ENCODE assay signal across 26 cellular contexts in genomic region chr17:71286625-71287024, GRCh38.
"Had no signal": no experiment of that assay in that cellular context is flagged by ENCODE, and none has a peak within 500 bp of the region (broad histone marks: within the 10 kb centered on the region; RNA-seq: fewer than 3 reads in every experiment).

No MANE protein-coding gene starts in this region.

- H3K4me3 ChIP-seq: mucosa of descending colon, right atrium auricular region, upper lobe of left lung, vagina had no signal

- ATAC-seq: esophagus mucosa; mucosa of descending colon; natural killer cell treated with Interleukin-12 subunit alpha and Interleukin-12 subunit beta and Interleukin-15 and Interleukin-18, amount 100 ng/mL, for 72 hours; stimulated activated memory B cell treated with anti-CD40 and anti-IgM and Interleukin-4, amounts not matched to agents 10 μg/mL and 1 μg/mL and 100 μg/mL, for 72 hours; stimulated activated naive CD8-positive, alpha-beta T cell treated with anti-CD3 and anti-CD28 coated beads, Interleukin-15, amount 100 ng/mL, for 72 hours had no signal

- H3K4me1 ChIP-seq: right atrium auricular region, vagina had no signal

- H3K4me3 Mint-ChIP-seq: activated CD4-positive, alpha-beta memory T cell treated with anti-CD3 and anti-CD28 coated beads, Interleukin-2, amount 10 ng/mL, durations not matched to agents 7 days and 5 days; activated CD4-positive, alpha-beta T cell treated with anti-CD3 and anti-CD28 coated beads, Interleukin-2, amount 10 ng/mL, durations not matched to agents 7 days and 5 days; activated T-cell treated with anti-CD3 and anti-CD28 coated beads, Interleukin-2, amount 50 U/mL, for 24 hours; natural killer cell treated with Interleukin-12 subunit alpha and Interleukin-12 subunit beta and Interleukin-15 and Interleukin-18, amount 100 ng/mL, for 72 hours; stimulated activated memory B cell treated with anti-CD40 and anti-IgM and Interleukin-4, amounts not matched to agents 10 μg/mL and 1 μg/mL and 100 μg/mL, for 72 hours; stimulated activated naive CD8-positive, alpha-beta T cell treated with anti-CD3 and anti-CD28 coated beads, Interleukin-15, amount 100 ng/mL, for 72 hours had no signal

- DNase-seq: activated CD4-positive, alpha-beta memory T cell treated with anti-CD3 and anti-CD28 coated beads, Interleukin-2, amount 10 ng/mL, durations not matched to agents 7 days and 5 days; activated CD4-positive, alpha-beta T cell treated with anti-CD3 and anti-CD28 coated beads for 1 hour; activated CD4-positive, alpha-beta T cell treated with anti-CD3 and anti-CD28 coated beads, Interleukin-2, amount 10 ng/mL, durations not matched to agents 7 days and 5 days; activated CD8-positive, alpha-beta memory T cell treated with anti-CD3 and anti-CD28 coated beads, Interleukin-2, amount 50 U/mL, for 48 hours; activated gamma-delta T cell; activated naive CD4-positive, alpha-beta T cell treated with anti-CD3 and anti-CD28 coated beads, Interleukin-2, amount 50 U/mL, for 16 hours; activated T-cell treated with anti-CD3 and anti-CD28 coated beads, Interleukin-2, amount 50 U/mL, for 24 hours; amniotic stem cell; brain microvascular endothelial cell; caudate nucleus; foreskin fibroblast; mesenchymal stem cell; stimulated activated CD4-positive, alpha-beta T cell treated with anti-CD3 and anti-CD28 coated beads, Interleukin-1b, Interleukin-23, amount 100 ng/mL, for 48 hours; stimulated activated CD4-positive, alpha-beta T cell treated with anti-CD3 and anti-CD28 coated beads, Interleukin-4, amount 100 ng/mL, for 4 hours; stimulated activated CD8-positive, alpha-beta memory T cell treated with anti-CD3 and anti-CD28 coated beads, Interleukin-4, amount 100 ng/mL, for 48 hours; stimulated activated naive CD8-positive, alpha-beta T cell treated with anti-CD3 and anti-CD28 coated beads, Interleukin-15, amount 100 ng/mL, for 72 hours; substantia nigra; T-helper 2 cell; upper lobe of left lung had no signal

- H3K4me1 Mint-ChIP-seq: activated CD4-positive, alpha-beta memory T cell treated with anti-CD3 and anti-CD28 coated beads, Interleukin-2, amount 10 ng/mL, durations not matched to agents 7 days and 5 days; activated CD4-positive, alpha-beta T cell treated with anti-CD3 and anti-CD28 coated beads, Interleukin-2, amount 10 ng/mL, durations not matched to agents 7 days and 5 days; stimulated activated memory B cell treated with anti-CD40 and anti-IgM and Interleukin-4, amounts not matched to agents 10 μg/mL and 1 μg/mL and 100 μg/mL, for 72 hours; stimulated activated naive CD8-positive, alpha-beta T cell treated with anti-CD3 and anti-CD28 coated beads, Interleukin-15, amount 100 ng/mL, for 72 hours had no signal

- H3K9me3 ChIP-seq: mucosa of descending colon, right atrium auricular region, thyroid gland, upper lobe of left lung, vagina had no signal

- H3K27me3 ChIP-seq: brain microvascular endothelial cell, right atrium auricular region, thyroid gland, upper lobe of left lung, vagina had no signal

- H3K27me3 Mint-ChIP-seq: activated CD4-positive, alpha-beta memory T cell treated with anti-CD3 and anti-CD28 coated beads, Interleukin-2, amount 10 ng/mL, durations not matched to agents 7 days and 5 days; activated CD4-positive, alpha-beta T cell treated with anti-CD3 and anti-CD28 coated beads, Interleukin-2, amount 10 ng/mL, durations not matched to agents 7 days and 5 days; activated T-cell treated with anti-CD3 and anti-CD28 coated beads, Interleukin-2, amount 50 U/mL, for 24 hours; natural killer cell treated with Interleukin-12 subunit alpha and Interleukin-12 subunit beta and Interleukin-15 and Interleukin-18, amount 100 ng/mL, for 72 hours; stimulated activated memory B cell treated with anti-CD40 and anti-IgM and Interleukin-4, amounts not matched to agents 10 μg/mL and 1 μg/mL and 100 μg/mL, for 72 hours; stimulated activated naive CD8-positive, alpha-beta T cell treated with anti-CD3 and anti-CD28 coated beads, Interleukin-15, amount 100 ng/mL, for 72 hours had no signal

- H3K36me3 Mint-ChIP-seq: natural killer cell treated with Interleukin-12 subunit alpha and Interleukin-12 subunit beta and Interleukin-15 and Interleukin-18, amount 100 ng/mL, for 72 hours; stimulated activated memory B cell treated with anti-CD40 and anti-IgM and Interleukin-4, amounts not matched to agents 10 μg/mL and 1 μg/mL and 100 μg/mL, for 72 hours had no signal

- H3K36me3 ChIP-seq: brain microvascular endothelial cell, right atrium auricular region, thyroid gland, upper lobe of left lung, vagina had no signal

- H3K27ac Mint-ChIP-seq: activated CD4-positive, alpha-beta memory T cell treated with anti-CD3 and anti-CD28 coated beads, Interleukin-2, amount 10 ng/mL, durations not matched to agents 7 days and 5 days; activated CD4-positive, alpha-beta T cell treated with anti-CD3 and anti-CD28 coated beads, Interleukin-2, amount 10 ng/mL, durations not matched to agents 7 days and 5 days; activated T-cell treated with anti-CD3 and anti-CD28 coated beads, Interleukin-2, amount 50 U/mL, for 24 hours; natural killer cell treated with Interleukin-12 subunit alpha and Interleukin-12 subunit beta and Interleukin-15 and Interleukin-18, amount 100 ng/mL, for 72 hours; stimulated activated memory B cell treated with anti-CD40 and anti-IgM and Interleukin-4, amounts not matched to agents 10 μg/mL and 1 μg/mL and 100 μg/mL, for 72 hours; stimulated activated naive CD8-positive, alpha-beta T cell treated with anti-CD3 and anti-CD28 coated beads, Interleukin-15, amount 100 ng/mL, for 72 hours had no signal

- H3K27ac ChIP-seq: brain microvascular endothelial cell, right atrium auricular region, upper lobe of left lung, vagina had no signal
